In genomic region chr11:93197383-93198220, GRCh38 we compare ENCODE assay signal across 8 cellular contexts. TPM values are rescaled to one million over a fixed set of nuclear protein-coding genes. Genes with fewer than 3 reads are reported as not detected.
DNase-seq lines count a peak whose midpoint lies in the region; ATAC-seq, FAIRE-seq and TF ChIP-seq lines count a peak whose summit lies in the region.

TSS of gene SLC36A4 (minus strand) at chr11:93197991. CDS start at chr11:93197832, 159 bp downstream.

- CTCF ChIA-PET in T-cell (lab: Charles Lee) = interaction anchor here in 1 of 2 donors (0.6 to 1.8 kb wide), 2 partner anchors 28 to 455 kb away, joined by 3 to 5 read pairs; no protein-coding TSS in a partner anchor

- H3K27me3 Mint-ChIP-seq in T-cell (peaks cover 5 to 8% of the 10 kb centered on the region in 2 donors), progenitor cell of endocrine pancreas (no peaks in the 10 kb centered on the region)

- H3K4me3 ChIP-seq in left ventricle myocardium inferior (peak within 1 kb of the TSS; percentile 96), upper lobe of right lung (peak within 1 kb of the TSS; percentile 78)

- H3K27ac Mint-ChIP-seq in T-cell (peak within 1 kb of the TSS; percentile 92 to 93), progenitor cell of endocrine pancreas (peak within 1 kb of the TSS; percentile 99)

- H3K27ac ChIP-seq in left ventricle myocardium inferior (replicated peaks) (peak within 1 kb of the TSS; percentile 93), upper lobe of right lung (peak within 1 kb of the TSS; percentile 97)

- peak; percentile 98 for FAIRE-seq in GM12891 (lab: Jason Lieb, UNC)

- H3K27me3 ChIP-seq in left ventricle myocardium inferior (ENCODE audit: low read depth) (no peaks in the 10 kb centered on the region), upper lobe of right lung (no peaks in the 10 kb centered on the region)

- intact Hi-C loops in left ventricle myocardium inferior (cut with micrococcal nuclease) (no loop called here), upper lobe of right lung (cut with DNase I) (no loop called here)

- H3K4me1 ChIP-seq in left ventricle myocardium inferior (peaks cover 19% of the 10 kb centered on the region), upper lobe of right lung (peaks cover 8% of the 10 kb centered on the region)

- peak; percentile 50 for TF ChIP-seq POLR2A in GM12891 (IDR thresholded peaks at IDR 0.05; ENCODE audit: low read depth, low read length)

- peak; percentile 55 for DNase-seq in GM12891 (ENCODE audit: insufficient read length, low spot score)
- peak; percentile 83 for DNase-seq in NCI-H1417 treated with DMSO at 0.1 percent for 48 hours (lab: John Stamatoyannopoulos, UW)
- peak; percentile 71 to 88 (median 82) for DNase-seq in T-cell
- peak; percentile 92 for DNase-seq in amniotic stem cell (lab: John Stamatoyannopoulos, UW)
- peak; percentile 88 for DNase-seq in left ventricle myocardium inferior
- DNase-seq in progenitor cell of endocrine pancreas (ENCODE audit: low spot score, unreplicated experiment) = peak; percentile 86
- peak; percentile 96 for DNase-seq in upper lobe of right lung

- no peaks in the 10 kb centered on the region for H3K9me3 Mint-ChIP-seq in T-cell
- no peaks in the 10 kb centered on the region for H3K9me3 Mint-ChIP-seq in progenitor cell of endocrine pancreas (ENCODE audit: low read depth)

- no peaks in the 10 kb centered on the region for H3K36me3 Mint-ChIP-seq in T-cell
- peaks cover 1% of the 10 kb centered on the region for H3K36me3 Mint-ChIP-seq in progenitor cell of endocrine pancreas (ENCODE audit: insufficient read depth)

- no peaks in the 10 kb centered on the region for H3K9me3 ChIP-seq in left ventricle myocardium inferior (replicated peaks)
- H3K9me3 ChIP-seq in upper lobe of right lung = no peaks in the 10 kb centered on the region

- TF ChIP-seq CTCF in left ventricle myocardium inferior (IDR thresholded peaks at IDR 0.05; ENCODE audit: borderline replicate concordance) (no peak), progenitor cell of endocrine pancreas (IDR thresholded peaks at IDR 0.05; ENCODE audit: unreplicated experiment) (no peak), upper lobe of right lung (IDR thresholded peaks at IDR 0.05) (no peak)

- H3K4me3 Mint-ChIP-seq in T-cell (peak within 1 kb of the TSS; percentile 88 to 95 (median 91)), progenitor cell of endocrine pancreas (ENCODE audit: low read depth) (peak within 1 kb of the TSS; percentile 98)

- H3K36me3 ChIP-seq in left ventricle myocardium inferior (no peaks in the 10 kb centered on the region), upper lobe of right lung (no peaks in the 10 kb centered on the region)

- ATAC-seq in HG02763 (IDR thresholded peaks at IDR 0.05; ENCODE audit: unreplicated experiment) = peak; percentile 92
- peak; percentile 88 to 90 (median 90) for ATAC-seq in T-cell (replicated peaks in 1 of 4)
- ATAC-seq in upper lobe of right lung = peak; percentile 97

- peaks cover 17 to 28% (median 22%) of the 10 kb centered on the region in 3 donors for H3K4me1 Mint-ChIP-seq in T-cell
- H3K4me1 Mint-ChIP-seq in progenitor cell of endocrine pancreas (ENCODE audit: low read depth) = peaks cover 8% of the 10 kb centered on the region

- POLR2A ChIA-PET in T-cell (lab: Charles Lee) = interaction anchor here (0.6 to 0.7 kb wide), 2 partner anchors 12 to 544 kb away, joined by 3 to 6 read pairs; partner anchors contain the start of genes C11orf54 (in 1 of the 2) and TAF1D (in 1 of the 2)

TF ChIP-seq in GM12891, 5 proteins besides CTCF, POLR2A, EP300 and RAD21:
- TF ChIP-seq TAF1 (IDR thresholded peaks at IDR 0.05; ENCODE audit: low read depth, low read length) (0 out of 2 replicates have a peak, but pooled peaks have one; percentile 19), PAX5 (IDR thresholded peaks at IDR 0.05; ENCODE audit: insufficient read depth, low read length, severe bottlenecking) (no peak), POLR2AphosphoS5 (IDR thresholded peaks at IDR 0.05; ENCODE audit: low read depth, low read length) (peak; percentile 60; the same call in 1 of the 2 replicates), POU2F2 (IDR thresholded peaks at IDR 0.05; ENCODE audit: low read depth, low read length) (peak; percentile 61; the same call in 1 of the 2 replicates), SPI1 (IDR thresholded peaks at IDR 0.05; ENCODE audit: low read depth, low read length) (no peak)

RNA-seq across cellular contexts. Expression of gene SLC36A4, which starts in this region (rescaled TPM):
- polyA plus RNA-seq in GM12891 (2012; ENCODE audit: low read depth, missing spikeins) = 4.1 TPM
- total RNA-seq in T-cell (10 to 100 TPM; 13.3 to 21.8 (median 14.6) TPM), left ventricle myocardium inferior (7.1 TPM), progenitor cell of endocrine pancreas (36.4 and 38.5 TPM in 2 replicates), upper lobe of right lung (15.8 TPM)

Comparison
In these comparisons a context has a peak if more than half of its experiments do, and no peak if none do; other contexts are left out.
1. Peak in every context shown above with its lines: DNase-seq, ATAC-seq, H3K4me3 ChIP-seq and H3K27ac ChIP-seq.